1 cellular context compared by ENCODE assay signal in genomic region chr18:77001979-77002378, GRCh38.
TF ChIP-seq lines count a peak whose summit lies in the region.

No MANE protein-coding gene starts in this region.

TF ChIP-seq in HepG2, 621 proteins besides CTCF, POLR2A, EP300 and RAD21 (continued from another document):
- TF ChIP-seq ATF7 (IDR thresholded peaks at IDR 0.05) (0 out of 2 replicates have a peak, but pooled peaks have one; percentile 13), ATF7 (CRISPR knock-in tag; IDR thresholded peaks at IDR 0.05) (no peak), KDM3A (CRISPR knock-in tag; IDR thresholded peaks at IDR 0.05; ENCODE audit: low read depth) (no peak)
TF ChIP-seq in HepG2: peak in this region for 1.
